ENCODE assay signal across 8 cellular contexts in genomic region chr3:193665370-193665989, GRCh38.
DNase-seq lines count a peak whose midpoint lies in the region; ATAC-seq lines count a peak whose summit lies in the region.

No MANE protein-coding gene starts in this region.

- ATAC-seq in stimulated activated naive CD8-positive, alpha-beta T cell treated with anti-CD3 and anti-CD28 coated beads, Interleukin-15, Interleukin-2, amounts not matched to agents 100 U/mL and 50 U/mL, for 24 hours: no peak

- DNase-seq in SIG-M5 treated with dmso at 0.1 percent for 504 hours (lab: John Stamatoyannopoulos, UW; ENCODE audit: unreplicated experiment) (peak; percentile 57), SIG-M5 (lab: John Stamatoyannopoulos, UW) (no peak), NCI-H446 treated with DMSO at 0.1 percent for 48 hours (lab: John Stamatoyannopoulos, UW) (peak; percentile 31), dermis blood vessel endothelial cell (peak; percentile 67), pons (ENCODE audit: low spot score) (peak; percentile 15), NCI-H1930 (lab: John Stamatoyannopoulos, UW) (no peak), H4 (ENCODE audit: low spot score) (no peak)
- no peak for DNase-seq in stimulated activated naive CD8-positive, alpha-beta T cell treated with anti-CD3 and anti-CD28 coated beads, Interleukin-15, Interleukin-2, amounts not matched to agents 100 U/mL and 50 U/mL, for 24 hours

Comparison
In these comparisons a context has a peak if more than half of its experiments do, and no peak if none do; other contexts are left out.
1. DNase-seq: peak in SIG-M5 treated with dmso at 0.1 percent for 504 hours (single experiment), NCI-H446 treated with DMSO at 0.1 percent for 48 hours (single experiment), dermis blood vessel endothelial cell (single experiment) and pons (single experiment); none in SIG-M5 (single experiment), NCI-H1930 (0 of 2), stimulated activated naive CD8-positive, alpha-beta T cell treated with anti-CD3 and anti-CD28 coated beads, Interleukin-15, Interleukin-2, amounts not matched to agents 100 U/mL and 50 U/mL, for 24 hours (single experiment) and H4 (single experiment).